Comparison of ENCODE assay signal across 3 cellular contexts in genomic region chr15:43004886-43005595, GRCh38.
DNase-seq lines count a peak whose midpoint lies in the region; ATAC-seq, FAIRE-seq and TF ChIP-seq lines count a peak whose summit lies in the region.
"Not testable (repeated sequence)": the region's sequence is repeated elsewhere in the genome, so short reads cannot be mapped to it uniquely, and the experiment has no call there.

No MANE protein-coding gene starts in this region.

- not testable (repeated sequence) for H3K9ac ChIP-seq in K562 (ENCODE audit: insufficient read depth in 1 of 2, low read depth in 2 of 2, low read length in 2 of 2); kidney (ENCODE audit: low read length in 2 of 2)

- not testable (repeated sequence) for TF ChIP-seq EP300 in K562 (IDR thresholded peaks at IDR 0.05; ENCODE audit: low read length)

- not testable (repeated sequence) for H3K9me1 ChIP-seq in K562 (ENCODE audit: control insufficient read depth, insufficient read depth, low read length)

- not testable (repeated sequence) for DNase-seq in K562 (ENCODE audit: extremely low read depth in 1 of 4, low spot score in 3 of 4); stimulated activated naive CD8-positive, alpha-beta T cell treated with anti-CD3 and anti-CD28 coated beads, Interleukin-15, amount 100 ng/mL, for 72 hours
- DNase-seq in kidney = peak; percentile 54

- not testable (repeated sequence) for H3K27me3 Mint-ChIP-seq in stimulated activated naive CD8-positive, alpha-beta T cell treated with anti-CD3 and anti-CD28 coated beads, Interleukin-15, amount 100 ng/mL, for 72 hours

- in situ Hi-C loops in K562 (cut with MboI) = not testable (repeated sequence)

- TF ChIP-seq CTCF in K562 (IDR thresholded peaks at IDR 0.05 in 2 of 3, conservative IDR thresholded peaks at IDR 0.05 in 1 of 3; ENCODE audit: insufficient read depth in 2 of 3, low read depth in 1 of 3, low read length in 3 of 3); kidney (IDR thresholded peaks at IDR 0.05; ENCODE audit: borderline replicate concordance, extremely low read depth, insufficient read depth): not testable (repeated sequence)

- not testable (repeated sequence) for H3K4me1 Mint-ChIP-seq in stimulated activated naive CD8-positive, alpha-beta T cell treated with anti-CD3 and anti-CD28 coated beads, Interleukin-15, amount 100 ng/mL, for 72 hours

- H3K36me3 ChIP-seq in K562 (ENCODE audit: control insufficient read depth, insufficient read depth, low read length) = peaks cover 44% of the 10 kb centered on the region; the same call in 1 of the 3 replicates
- H3K36me3 ChIP-seq in kidney (ENCODE audit: control insufficient read depth in 1 of 2, insufficient read depth in 2 of 2, low read length in 2 of 2) = peaks cover 2 to 17% of the 10 kb centered on the region in 2 donors

- H4K20me1 ChIP-seq in K562 (replicated peaks; ENCODE audit: control insufficient read depth, insufficient read depth, low read length) = not testable (repeated sequence)

- H3K9me3 ChIP-seq in K562 (replicated peaks; ENCODE audit: control insufficient read depth, insufficient read depth, low read depth, low read length); kidney (ENCODE audit: control insufficient read depth in 1 of 2, low read length in 2 of 2): not testable (repeated sequence)

- CTCF ChIA-PET in K562 (lab: Yijun Ruan, JAX; ENCODE audit: low intra/inter-chr PET ratio) = not testable (repeated sequence)

- H3K27ac ChIP-seq in K562 (ENCODE audit: extremely low read depth, low read depth, low read length); kidney (ENCODE audit: low read depth in 2 of 2, low read length in 2 of 2): not testable (repeated sequence)

- 95% methylated on average over 12 of the region's 42 CpGs for WGBS in K562 (ENCODE audit: insufficient coverage, low coverage, missing lambda C conversion rate)

- H3K4me3 Mint-ChIP-seq in stimulated activated naive CD8-positive, alpha-beta T cell treated with anti-CD3 and anti-CD28 coated beads, Interleukin-15, amount 100 ng/mL, for 72 hours = not testable (repeated sequence)

- H3K27me3 ChIP-seq in K562 (ENCODE audit: control insufficient read depth in 2 of 2, insufficient read depth in 2 of 2, low read length in 2 of 2) = not testable (repeated sequence)

- ATAC-seq in K562 = not testable (repeated sequence)
- ATAC-seq in stimulated activated naive CD8-positive, alpha-beta T cell treated with anti-CD3 and anti-CD28 coated beads, Interleukin-15, amount 100 ng/mL, for 72 hours = peak; percentile 43

- BruUV-seq in K562 (replicated peaks; lab: Mats Ljungman, UMichigan) = not testable (repeated sequence)

- H3K9me3 Mint-ChIP-seq in stimulated activated naive CD8-positive, alpha-beta T cell treated with anti-CD3 and anti-CD28 coated beads, Interleukin-15, amount 100 ng/mL, for 72 hours = not testable (repeated sequence)

- H3K4me1 ChIP-seq in K562 (replicated peaks in 1 of 2; ENCODE audit: control insufficient read depth in 2 of 2, insufficient read depth in 2 of 2, low read length in 2 of 2); kidney (ENCODE audit: control insufficient read depth in 1 of 2, insufficient read depth in 1 of 2, low read depth in 1 of 2, low read length in 2 of 2): not testable (repeated sequence)

- not testable (repeated sequence) for H3K4me2 ChIP-seq in K562 (ENCODE audit: insufficient read depth, low read length)

- TF ChIP-seq POLR2A in K562 (conservative IDR thresholded peaks at IDR 0.05) = not testable (repeated sequence)

- not testable (repeated sequence) for H3K4me3 ChIP-seq in K562; kidney (ENCODE audit: low read length in 2 of 2)

- not testable (repeated sequence) for TF ChIP-seq RAD21 in K562 (CRISPR knock-in tag; conservative IDR thresholded peaks at IDR 0.05 in 1 of 2, IDR thresholded peaks at IDR 0.05 in 1 of 2)

- H2AFZ ChIP-seq in K562 (ENCODE audit: low read depth, low read length) = not testable (repeated sequence)

- intact Hi-C loops in K562 (cut with micrococcal nuclease); kidney (cut with DNase I): not testable (repeated sequence)

- H3K27ac Mint-ChIP-seq in stimulated activated naive CD8-positive, alpha-beta T cell treated with anti-CD3 and anti-CD28 coated beads, Interleukin-15, amount 100 ng/mL, for 72 hours = not testable (repeated sequence)

- H3K79me2 ChIP-seq in K562 (ENCODE audit: control insufficient read depth, insufficient read depth, low read length) = not testable (repeated sequence)

- not testable (repeated sequence) for FAIRE-seq in K562 (lab: Jason Lieb, UNC); kidney (lab: Jason Lieb, UNC)

- POLR2A ChIA-PET in K562 (lab: Yijun Ruan, JAX) = not testable (repeated sequence)

TF ChIP-seq in K562, 482 proteins besides CTCF, POLR2A, EP300 and RAD21:
- 0 out of 2 replicates have a peak, but pooled peaks have one; percentile 26 for TF ChIP-seq POLR2G (IDR thresholded peaks at IDR 0.05; ENCODE audit: low read depth, low read length)
